Comparison of ENCODE assay signal across 11 cellular contexts in genomic region chr22:28813772-28814518, GRCh38. TPM values are rescaled to one million over a fixed set of nuclear protein-coding genes. Genes with fewer than 3 reads are reported as not detected.
DNase-seq lines count a peak whose midpoint lies in the region; ATAC-seq, FAIRE-seq and TF ChIP-seq lines count a peak whose summit lies in the region.
"Had no signal": no experiment of that assay in that cellular context is flagged by ENCODE, and none has a peak within 500 bp of the region (broad histone marks: within the 10 kb centered on the region; RNA-seq: fewer than 3 reads in every experiment).

No MANE protein-coding gene starts in this region.

- TF ChIP-seq CTCF in MCF 10A (IDR thresholded peaks at IDR 0.05; ENCODE audit: unreplicated experiment) (no peak), activated B cell treated with CpG ODN at 0.5 μM for 24 hours (IDR thresholded peaks at IDR 0.05) (no peak), mucosa of descending colon (IDR thresholded peaks at IDR 0.05) (no peak)

- no peaks in the 10 kb centered on the region for H3K27me3 ChIP-seq in aorta (ENCODE audit: control insufficient read depth in 1 of 2, insufficient read depth in 2 of 2, low read length in 1 of 2)

- H3K4me3 ChIP-seq in mucosa of descending colon (no peak overlapping the region), aorta (ENCODE audit: low read length in 2 of 2) (no peak overlapping the region)

- FAIRE-seq in RCC 7860 (lab: Jason Lieb, UNC) = no peak
- FAIRE-seq: frontal cortex had no signal

- CTCF ChIA-PET in MCF 10A (lab: Yijun Ruan, JAX) (interaction anchor here (3.2 kb wide), 1 partner anchor 15 kb away, joined by 14 read pairs; no protein-coding TSS in a partner anchor), activated B cell treated with CpG ODN at 0.5 μM for 24 hours (lab: Charles Lee) (interaction anchor here (0.5 to 0.6 kb wide), 2 partner anchors 8 to 130 kb away, joined by 3 to 4 read pairs; no protein-coding TSS in a partner anchor)

- no peak overlapping the region for H3K4me3 Mint-ChIP-seq in MCF 10A (ENCODE audit: unreplicated experiment)
- H3K4me3 Mint-ChIP-seq in activated B cell treated with CpG ODN at 0.5 μM for 24 hours = no peak overlapping the region
- H3K4me3 Mint-ChIP-seq: CD8-positive, alpha-beta T cell had no signal

- BruUV-seq in MCF 10A (replicated peaks; lab: Mats Ljungman, UMichigan) = no TSS peak

- no peaks in the 10 kb centered on the region for H3K36me3 ChIP-seq in mucosa of descending colon (ENCODE audit: low read depth)
- H3K36me3 ChIP-seq in aorta (ENCODE audit: control insufficient read depth in 1 of 2, insufficient read depth in 2 of 2, low read length in 1 of 2) = no peaks in the 10 kb centered on the region

- H3K36me3 Mint-ChIP-seq in MCF 10A (ENCODE audit: insufficient read depth, unreplicated experiment) = peaks cover 23% of the 10 kb centered on the region
- peaks cover 3% of the 10 kb centered on the region for H3K36me3 Mint-ChIP-seq in activated B cell treated with CpG ODN at 0.5 μM for 24 hours (ENCODE audit: low read depth)

- WGBS in aorta, 2 donors = 88 to 90% methylated on average over 2 of the region's 2 CpGs

- H3K27ac Mint-ChIP-seq in MCF 10A (ENCODE audit: low read depth, unreplicated experiment) = no peak overlapping the region
- peak overlapping the region; percentile 30 for H3K27ac Mint-ChIP-seq in activated B cell treated with CpG ODN at 0.5 μM for 24 hours

- ATAC-seq in activated B cell treated with CpG ODN at 0.5 μM for 24 hours (ENCODE audit: low read depth) (no peak), mucosa of descending colon (peak; percentile 82), aorta (ENCODE audit: low FRiP score) (peak; percentile 46)
- ATAC-seq: CD8-positive, alpha-beta T cell had no signal

- H3K27me3 Mint-ChIP-seq in MCF 10A (ENCODE audit: insufficient read depth, unreplicated experiment) = no peaks in the 10 kb centered on the region
- H3K27me3 Mint-ChIP-seq in activated B cell treated with CpG ODN at 0.5 μM for 24 hours = no peaks in the 10 kb centered on the region

- POLR2A ChIA-PET in MCF 10A (lab: Yijun Ruan, JAX) = interaction anchor here (0.6 to 0.7 kb wide), 2 partner anchors 11 to 15 kb away, joined by 3 read pairs; no protein-coding TSS in a partner anchor
- POLR2A ChIA-PET in activated B cell treated with CpG ODN at 0.5 μM for 24 hours (lab: Charles Lee) = no interaction called here

- no peak overlapping the region for H3K27ac ChIP-seq in aorta (ENCODE audit: low read depth in 1 of 2, low read length in 2 of 2)

- H3K4me1 ChIP-seq in mucosa of descending colon (ENCODE audit: low read depth) (peaks cover 33% of the 10 kb centered on the region), aorta (ENCODE audit: control insufficient read depth in 1 of 2, insufficient read depth in 2 of 2, low read length in 2 of 2) (no peaks in the 10 kb centered on the region)

- H3K9me3 ChIP-seq in mucosa of descending colon (no peaks in the 10 kb centered on the region), aorta (ENCODE audit: control insufficient read depth, low read length) (no peaks in the 10 kb centered on the region)

- DNase-seq in T47D (ENCODE audit: low read depth in 1 of 2, low spot score in 1 of 2) (peak; percentile 46 to 99), MCF 10A (ENCODE audit: unreplicated experiment) (no peak), activated B cell treated with CpG ODN at 0.5 μM for 24 hours (no peak), mucosa of descending colon (peak in 1 of 3 donors; percentile 58), aorta (peak in 1 of 2 donors; percentile 63), RCC 7860 (ENCODE audit: low spot score) (no peak), 8988T (no peak)
- no peak for DNase-seq in activated CD4-positive, alpha-beta T cell treated with anti-CD3 and anti-CD28 coated beads for 1 hour
- DNase-seq: CD8-positive, alpha-beta T cell; NCI-H1417 had no signal

- H3K4me1 Mint-ChIP-seq in MCF 10A (ENCODE audit: insufficient read depth, unreplicated experiment) (no peaks in the 10 kb centered on the region), activated B cell treated with CpG ODN at 0.5 μM for 24 hours (peaks cover 43% of the 10 kb centered on the region)

- in situ Hi-C loops in T47D (cut with HindIII; ENCODE audit: low pct_unique_long_range_greater_than_20kb, low sequenced_read_pairs) = no loop called here

- H3K9me3 Mint-ChIP-seq in MCF 10A (ENCODE audit: unreplicated experiment) (no peaks in the 10 kb centered on the region), activated B cell treated with CpG ODN at 0.5 μM for 24 hours (no peaks in the 10 kb centered on the region)
- H3K9me3 Mint-ChIP-seq: CD8-positive, alpha-beta T cell had no signal

- intact Hi-C loops in MCF 10A (cut with micrococcal nuclease) (no loop called here), activated B cell treated with CpG ODN at 0.5 μM for 24 hours (cut with micrococcal nuclease) (no loop called here), mucosa of descending colon (cut with DNase I, micrococcal nuclease) (no loop called here), aorta (cut with DNase I) (no loop called here)

RNA-seq across cellular contexts. Expression of gene XBP1, which starts 13.6 kb away (rescaled TPM):
- total RNA-seq in MCF 10A (2022) (274 and 429 TPM in 2 replicates), activated B cell treated with CpG ODN at 0.5 μM for 24 hours (57.7 and 67.3 TPM in 2 replicates), mucosa of descending colon (100 to 1,000 TPM; 116 to 238 (median 132) TPM), aorta (100 to 1,000 TPM; 118 to 143 TPM)
- 10 to 100 TPM; 49.3 to 73.5 TPM for polyA plus RNA-seq in aorta

RNA-seq across cellular contexts. Expression of gene CCDC117, which starts 41.5 kb away (rescaled TPM):
- 12.1 and 14.6 TPM in 2 replicates for total RNA-seq in MCF 10A (2022)
- 16.3 and 21.9 TPM in 2 replicates for total RNA-seq in activated B cell treated with CpG ODN at 0.5 μM for 24 hours
- 10 to 100 TPM; 14.4 to 26.6 (median 17.1) TPM for total RNA-seq in mucosa of descending colon
- total RNA-seq in aorta = 10 to 100 TPM; 20.3 to 26.9 TPM
- polyA plus RNA-seq in aorta = 1 to 10 TPM; 6.7 to 9.6 TPM

Comparison
In these comparisons a context has a peak if more than half of its experiments do, and no peak if none do; other contexts are left out.
1. DNase-seq: peak in T47D (2 of 2); none in MCF 10A (single experiment), activated B cell treated with CpG ODN at 0.5 μM for 24 hours (single experiment), RCC 7860 (single experiment), activated CD4-positive, alpha-beta T cell treated with anti-CD3 and anti-CD28 coated beads for 1 hour (single experiment) and 8988T (single experiment).